Comparison of ENCODE assay signal across 7 cellular contexts in genomic region chr11:25225078-25225477, GRCh38.
"Had no signal": no experiment of that assay in that cellular context is flagged by ENCODE, and none has a peak within 500 bp of the region (broad histone marks: within the 10 kb centered on the region; RNA-seq: fewer than 3 reads in every experiment).

No MANE protein-coding gene starts in this region.

- H3K27ac ChIP-seq: HL-60, KMS-11 had no signal

- FAIRE-seq: HTR-8/SVneo had no signal

- H3K4me2 ChIP-seq: KMS-11 had no signal

- DNase-seq: Karpas-422, Kasumi-1, KBM-7, KG1 had no signal

- H3K9ac ChIP-seq: KMS-11 had no signal
